Comparison of ENCODE assay signal across 12 cellular contexts in the genomic region with DNA sequence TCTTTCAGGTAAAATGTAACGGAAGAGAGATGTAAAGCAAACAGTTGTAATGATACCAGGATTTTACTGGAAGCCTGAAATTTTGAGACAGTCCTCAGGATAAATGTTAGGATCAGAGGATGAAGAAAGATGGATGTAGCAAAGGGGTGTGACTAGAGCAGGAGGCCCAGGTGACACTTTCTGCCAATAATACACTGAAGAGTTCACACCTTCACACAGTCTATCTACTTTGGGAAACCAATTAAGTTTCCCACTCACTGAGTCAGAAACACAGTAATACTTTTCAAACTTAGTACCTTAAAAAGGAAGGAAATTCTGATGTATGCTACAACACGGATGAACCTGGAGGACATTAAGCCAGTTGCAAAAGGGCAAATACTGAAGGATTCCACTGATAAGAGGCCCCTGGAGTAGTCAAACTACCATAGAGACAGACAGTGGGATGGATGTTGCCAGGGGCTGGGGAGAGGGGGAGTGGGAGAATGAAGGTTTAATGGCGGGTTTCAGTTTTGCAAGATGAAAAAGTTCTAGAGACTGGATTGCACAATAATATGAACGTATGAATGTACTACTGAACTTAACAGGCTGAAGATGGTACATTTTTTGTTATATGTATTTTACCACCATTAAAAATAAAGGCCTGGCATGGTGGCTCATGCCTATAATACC.
DNase-seq lines count a peak whose midpoint lies in the region; ATAC-seq and TF ChIP-seq lines count a peak whose summit lies in the region.
"Had no signal": no experiment of that assay in that cellular context is flagged by ENCODE, and none has a peak within 500 bp of the region (broad histone marks: within the 10 kb centered on the region; RNA-seq: fewer than 3 reads in every experiment).

No MANE protein-coding gene starts in this region.

- H3K4me1 Mint-ChIP-seq in T-helper 17 cell: peaks cover 82% of the 10 kb centered on the region

- H3K27ac ChIP-seq in dorsolateral prefrontal cortex: peak overlapping the region in 56 of 59 donors; percentile 3 to 99 (median 97)
- H3K27ac ChIP-seq: colonic mucosa, psoas muscle, RWPE1 had no signal

- H3K4me3 Mint-ChIP-seq in T-helper 17 cell: peak overlapping the region; percentile 87

- peak; percentile 38 for DNase-seq in stimulated activated CD4-positive, alpha-beta T cell treated with anti-CD3 and anti-CD28 coated beads, Interleukin-4, amount 100 ng/mL, for 24 hours
- DNase-seq in stimulated activated CD4-positive, alpha-beta T cell treated with anti-CD3 and anti-CD28 coated beads, Interleukin-12 subunit alpha, Interleukin-12 subunit beta, amount 100 ng/mL, for 4 hours: no peak
- DNase-seq in T-helper 17 cell (no peak), dorsolateral prefrontal cortex (no peak), GDM1 (lab: John Stamatoyannopoulos, UW) (no peak), GF-D8 (lab: John Stamatoyannopoulos, UW) (no peak)
- DNase-seq: colonic mucosa, NCI-H446, psoas muscle had no signal

- peak overlapping the region; percentile 95 for H3K27ac Mint-ChIP-seq in T-helper 17 cell

- intact Hi-C loops in dorsolateral prefrontal cortex (cut with DNase I): no loop called here

- H3K36me3 Mint-ChIP-seq in T-helper 17 cell (ENCODE audit: low read depth): peaks cover 6% of the 10 kb centered on the region

- H3K27me3 Mint-ChIP-seq in T-helper 17 cell: no peaks in the 10 kb centered on the region

- TF ChIP-seq CTCF in dorsolateral prefrontal cortex (IDR thresholded peaks at IDR 0.05 in 54 of 56, conservative IDR thresholded peaks at IDR 0.05 in 2 of 56; ENCODE audit: low read depth in 1 of 56, partially characterized antibody in 56 of 56): no peak

- peak overlapping the region in 45 of 59 donors; percentile 1 to 93 (median 78) for H3K4me3 ChIP-seq in dorsolateral prefrontal cortex
- H3K4me3 ChIP-seq: colonic mucosa, psoas muscle had no signal

- ATAC-seq in T-helper 17 cell (no peak), HG02852 (IDR thresholded peaks at IDR 0.05; ENCODE audit: unreplicated experiment) (no peak), HG02759 (IDR thresholded peaks at IDR 0.05; ENCODE audit: unreplicated experiment) (no peak)
- ATAC-seq: psoas muscle had no signal

- no peaks in the 10 kb centered on the region for H3K9me3 ChIP-seq in T-helper 17 cell (ENCODE audit: control insufficient read depth, low read length, poor library complexity, severe bottlenecking)
- H3K9me3 ChIP-seq: colonic mucosa, psoas muscle had no signal

- no peaks in the 10 kb centered on the region for H3K27me3 ChIP-seq in dorsolateral prefrontal cortex
- H3K27me3 ChIP-seq: colonic mucosa had no signal
